In genomic region chr6:28000351-28001045, GRCh38 we compare ENCODE assay signal across 1 cellular context.
TF ChIP-seq lines count a peak whose summit lies in the region.

No MANE protein-coding gene starts in this region.

TF ChIP-seq in K562, 482 proteins besides CTCF, POLR2A, EP300 and RAD21 (continued from another document and continues in another):
- TF ChIP-seq ZNF592 (IDR thresholded peaks at IDR 0.05), result peak; percentile 99
- TF ChIP-seq XRCC4 (IDR thresholded peaks at IDR 0.05; ENCODE audit: extremely low read depth, insufficient read depth, insufficient read length), result no peak
- no peak for TF ChIP-seq RBM25 (IDR thresholded peaks at IDR 0.05; ENCODE audit: low read depth, low read length, severe bottlenecking)
- TF ChIP-seq KLF13 (tag; IDR thresholded peaks at IDR 0.05; ENCODE audit: borderline replicate concordance, low read depth), result 0 out of 2 replicates have a peak, but pooled peaks have one; percentile 42
- 0 out of 2 replicates have a peak, but pooled peaks have one; percentile 61 for TF ChIP-seq ZNF445 (CRISPR knock-in tag; IDR thresholded peaks at IDR 0.05; ENCODE audit: low read depth)
- TF ChIP-seq ILK (tag; IDR thresholded peaks at IDR 0.05; ENCODE audit: borderline replicate concordance, low read depth), result peak; percentile 72; the same call in 1 of the 2 replicates
- peak; percentile 76 for TF ChIP-seq NFE2L1 (tag; IDR thresholded peaks at IDR 0.05; ENCODE audit: borderline replicate concordance, low read depth)
- no peak for TF ChIP-seq DNMT1 (IDR thresholded peaks at IDR 0.05)
- TF ChIP-seq, protein P1, sequence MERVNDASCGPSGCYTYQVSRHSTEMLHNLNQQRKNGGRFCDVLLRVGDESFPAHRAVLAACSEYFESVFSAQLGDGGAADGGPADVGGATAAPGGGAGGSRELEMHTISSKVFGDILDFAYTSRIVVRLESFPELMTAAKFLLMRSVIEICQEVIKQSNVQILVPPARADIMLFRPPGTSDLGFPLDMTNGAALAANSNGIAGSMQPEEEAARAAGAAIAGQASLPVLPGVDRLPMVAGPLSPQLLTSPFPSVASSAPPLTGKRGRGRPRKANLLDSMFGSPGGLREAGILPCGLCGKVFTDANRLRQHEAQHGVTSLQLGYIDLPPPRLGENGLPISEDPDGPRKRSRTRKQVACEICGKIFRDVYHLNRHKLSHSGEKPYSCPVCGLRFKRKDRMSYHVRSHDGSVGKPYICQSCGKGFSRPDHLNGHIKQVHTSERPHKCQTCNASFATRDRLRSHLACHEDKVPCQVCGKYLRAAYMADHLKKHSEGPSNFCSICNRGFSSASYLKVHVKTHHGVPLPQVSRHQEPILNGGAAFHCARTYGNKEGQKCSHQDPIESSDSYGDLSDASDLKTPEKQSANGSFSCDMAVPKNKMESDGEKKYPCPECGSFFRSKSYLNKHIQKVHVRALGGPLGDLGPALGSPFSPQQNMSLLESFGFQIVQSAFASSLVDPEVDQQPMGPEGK (CRISPR knock-in tag; IDR thresholded peaks at IDR 0.05; ENCODE audit: borderline replicate concordance), result peak; percentile 82; the same call in 1 of the 2 replicates
- TF ChIP-seq ZNF589 (CRISPR knock-in tag; IDR thresholded peaks at IDR 0.05; ENCODE audit: low read depth), result peak; percentile 99
- TF ChIP-seq SMAD3 (CRISPR knock-in tag; conservative IDR thresholded peaks at IDR 0.05), result peak; percentile 98
- peak; percentile 86 for TF ChIP-seq ZNF316 (IDR thresholded peaks at IDR 0.05)
- no peak for TF ChIP-seq CBX5 (IDR thresholded peaks at IDR 0.05; ENCODE audit: borderline replicate concordance, low read depth)
- TF ChIP-seq CREB3L1 (IDR thresholded peaks at IDR 0.05; ENCODE audit: borderline replicate concordance, low read depth), result no peak
- TF ChIP-seq CREB5 (CRISPR knock-in tag; IDR thresholded peaks at IDR 0.05), result peak; percentile 89
- TF ChIP-seq, protein P2, sequence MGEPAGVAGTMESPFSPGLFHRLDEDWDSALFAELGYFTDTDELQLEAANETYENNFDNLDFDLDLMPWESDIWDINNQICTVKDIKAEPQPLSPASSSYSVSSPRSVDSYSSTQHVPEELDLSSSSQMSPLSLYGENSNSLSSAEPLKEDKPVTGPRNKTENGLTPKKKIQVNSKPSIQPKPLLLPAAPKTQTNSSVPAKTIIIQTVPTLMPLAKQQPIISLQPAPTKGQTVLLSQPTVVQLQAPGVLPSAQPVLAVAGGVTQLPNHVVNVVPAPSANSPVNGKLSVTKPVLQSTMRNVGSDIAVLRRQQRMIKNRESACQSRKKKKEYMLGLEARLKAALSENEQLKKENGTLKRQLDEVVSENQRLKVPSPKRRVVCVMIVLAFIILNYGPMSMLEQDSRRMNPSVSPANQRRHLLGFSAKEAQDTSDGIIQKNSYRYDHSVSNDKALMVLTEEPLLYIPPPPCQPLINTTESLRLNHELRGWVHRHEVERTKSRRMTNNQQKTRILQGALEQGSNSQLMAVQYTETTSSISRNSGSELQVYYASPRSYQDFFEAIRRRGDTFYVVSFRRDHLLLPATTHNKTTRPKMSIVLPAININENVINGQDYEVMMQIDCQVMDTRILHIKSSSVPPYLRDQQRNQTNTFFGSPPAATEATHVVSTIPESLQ (CRISPR knock-in tag; IDR thresholded peaks at IDR 0.05), result no peak
- no peak for TF ChIP-seq EHMT2 (IDR thresholded peaks at IDR 0.05)
- TF ChIP-seq TEAD2 (tag; IDR thresholded peaks at IDR 0.05), result peak; percentile 92
- TF ChIP-seq RBM34 (IDR thresholded peaks at IDR 0.05; ENCODE audit: borderline replicate concordance, insufficient read depth, low read length), result no peak
- TF ChIP-seq ZNF668 (CRISPR knock-in tag; IDR thresholded peaks at IDR 0.05), result peak; percentile 68; the same call in 1 of the 2 replicates
- peak; percentile 94 for TF ChIP-seq NFE2 (IDR thresholded peaks at IDR 0.05; ENCODE audit: low read depth)
- TF ChIP-seq NR2C1 (IDR thresholded peaks at IDR 0.05), result no peak
- TF ChIP-seq NR2C1 (tag; IDR thresholded peaks at IDR 0.05), result peak; percentile 91
- TF ChIP-seq ZNF444 (CRISPR knock-in tag; IDR thresholded peaks at IDR 0.05), result no peak
- TF ChIP-seq GABPA (tag; conservative IDR thresholded peaks at IDR 0.05; ENCODE audit: low read depth), result peak; percentile 69
- peak; percentile 93 for TF ChIP-seq E2F3 (CRISPR knock-in tag; IDR thresholded peaks at IDR 0.05)
- TF ChIP-seq ZNF766 (CRISPR knock-in tag; conservative IDR thresholded peaks at IDR 0.05), result peak; percentile 98
- peak; percentile 96 for TF ChIP-seq BACH1 (tag; IDR thresholded peaks at IDR 0.05)
- no peak for TF ChIP-seq ZNF699 (CRISPR knock-in tag; IDR thresholded peaks at IDR 0.05; ENCODE audit: insufficient replicate concordance)
- TF ChIP-seq IRF2 (CRISPR knock-in tag; IDR thresholded peaks at IDR 0.05), result no peak
- TF ChIP-seq, protein P3, sequence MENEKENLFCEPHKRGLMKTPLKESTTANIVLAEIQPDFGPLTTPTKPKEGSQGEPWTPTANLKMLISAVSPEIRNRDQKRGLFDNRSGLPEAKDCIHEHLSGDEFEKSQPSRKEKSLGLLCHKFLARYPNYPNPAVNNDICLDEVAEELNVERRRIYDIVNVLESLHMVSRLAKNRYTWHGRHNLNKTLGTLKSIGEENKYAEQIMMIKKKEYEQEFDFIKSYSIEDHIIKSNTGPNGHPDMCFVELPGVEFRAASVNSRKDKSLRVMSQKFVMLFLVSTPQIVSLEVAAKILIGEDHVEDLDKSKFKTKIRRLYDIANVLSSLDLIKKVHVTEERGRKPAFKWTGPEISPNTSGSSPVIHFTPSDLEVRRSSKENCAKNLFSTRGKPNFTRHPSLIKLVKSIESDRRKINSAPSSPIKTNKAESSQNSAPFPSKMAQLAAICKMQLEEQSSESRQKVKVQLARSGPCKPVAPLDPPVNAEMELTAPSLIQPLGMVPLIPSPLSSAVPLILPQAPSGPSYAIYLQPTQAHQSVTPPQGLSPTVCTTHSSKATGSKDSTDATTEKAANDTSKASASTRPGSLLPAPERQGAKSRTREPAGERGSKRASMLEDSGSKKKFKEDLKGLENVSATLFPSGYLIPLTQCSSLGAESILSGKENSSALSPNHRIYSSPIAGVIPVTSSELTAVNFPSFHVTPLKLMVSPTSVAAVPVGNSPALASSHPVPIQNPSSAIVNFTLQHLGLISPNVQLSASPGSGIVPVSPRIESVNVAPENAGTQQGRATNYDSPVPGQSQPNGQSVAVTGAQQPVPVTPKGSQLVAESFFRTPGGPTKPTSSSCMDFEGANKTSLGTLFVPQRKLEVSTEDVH (IDR thresholded peaks at IDR 0.05; ENCODE audit: low read depth, partially characterized antibody), result no peak
- peak in 1 of 3 experiments; percentile 83; a peak in 2 of 6 replicates for TF ChIP-seq ZBTB11 (CRISPR knock-in tag; IDR thresholded peaks at IDR 0.05)
- peak; percentile 71 for TF ChIP-seq MAFK (IDR thresholded peaks at IDR 0.05; ENCODE audit: low read length)
- TF ChIP-seq NR2C2 (CRISPR knock-in tag; IDR thresholded peaks at IDR 0.05), result no peak
- peak; percentile 80 for TF ChIP-seq NR2C2 (tag; IDR thresholded peaks at IDR 0.05)
- TF ChIP-seq ZNF282 (CRISPR knock-in tag; IDR thresholded peaks at IDR 0.05), result no peak
- 0 out of 2 replicates have a peak, but pooled peaks have one; percentile 9 for TF ChIP-seq BHLHE40 (IDR thresholded peaks at IDR 0.05; ENCODE audit: low read length)
- peak; percentile 88; the same call in 1 of the 2 replicates for TF ChIP-seq OTX1 (CRISPR knock-in tag; IDR thresholded peaks at IDR 0.05)
- no peak for TF ChIP-seq SP1 (CRISPR knock-in tag; IDR thresholded peaks at IDR 0.05)
- TF ChIP-seq SMARCA4 (IDR thresholded peaks at IDR 0.05), result 0 out of 2 replicates have a peak, but pooled peaks have one; percentile 37
- TF ChIP-seq HBP1 (CRISPR knock-in tag; IDR thresholded peaks at IDR 0.05), result peak; percentile 94
- peak; percentile 27; the same call in 1 of the 2 replicates for TF ChIP-seq FOXK1 (CRISPR knock-in tag; IDR thresholded peaks at IDR 0.05; ENCODE audit: borderline replicate concordance)
